ENCODE assay signal across 1 cellular context in the genomic region with DNA sequence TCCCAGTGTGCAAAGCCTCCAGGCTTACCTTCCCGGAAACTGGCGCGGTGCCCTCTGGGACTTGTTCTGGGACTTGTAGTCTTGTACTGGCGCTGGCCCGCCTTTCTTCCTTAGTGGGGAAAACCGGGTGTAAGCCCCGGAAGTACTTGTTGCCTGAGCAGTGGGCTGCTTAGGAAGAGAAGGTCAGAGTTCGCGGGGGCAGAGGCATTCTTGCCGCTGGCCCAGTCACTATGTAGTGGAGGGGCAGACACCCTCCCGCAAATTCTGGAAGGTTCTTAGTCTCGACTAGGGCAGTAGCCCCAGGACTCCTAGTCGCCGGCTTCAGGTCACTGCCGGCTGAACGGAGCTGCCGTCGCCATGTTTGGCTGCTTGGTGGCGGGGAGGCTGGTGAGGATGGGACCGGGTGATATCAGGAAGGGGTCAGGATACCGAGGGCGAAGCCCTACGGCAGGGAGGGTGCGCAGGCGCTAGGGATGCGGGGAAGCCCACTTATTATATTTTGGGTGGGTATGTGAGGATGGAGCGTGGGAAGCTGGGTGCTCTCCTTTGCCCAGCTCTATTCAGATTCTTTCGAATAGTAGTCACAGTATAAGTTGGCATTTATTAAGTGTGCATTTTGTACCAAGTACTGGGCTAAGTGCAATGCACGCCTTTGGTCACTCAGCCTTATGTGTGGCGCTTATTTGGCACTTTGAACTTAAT.
TF ChIP-seq lines count a peak whose summit lies in the region.

Gene HIKESHI, plus strand, starts transcription at position 149 of the 702 bp plus-strand sequence. Its CDS starts 209 bp downstream, at position 358.

TF ChIP-seq in HepG2, 621 proteins besides CTCF, POLR2A, EP300 and RAD21 (continued from another document and continues in another):
- TF ChIP-seq, protein P1, sequence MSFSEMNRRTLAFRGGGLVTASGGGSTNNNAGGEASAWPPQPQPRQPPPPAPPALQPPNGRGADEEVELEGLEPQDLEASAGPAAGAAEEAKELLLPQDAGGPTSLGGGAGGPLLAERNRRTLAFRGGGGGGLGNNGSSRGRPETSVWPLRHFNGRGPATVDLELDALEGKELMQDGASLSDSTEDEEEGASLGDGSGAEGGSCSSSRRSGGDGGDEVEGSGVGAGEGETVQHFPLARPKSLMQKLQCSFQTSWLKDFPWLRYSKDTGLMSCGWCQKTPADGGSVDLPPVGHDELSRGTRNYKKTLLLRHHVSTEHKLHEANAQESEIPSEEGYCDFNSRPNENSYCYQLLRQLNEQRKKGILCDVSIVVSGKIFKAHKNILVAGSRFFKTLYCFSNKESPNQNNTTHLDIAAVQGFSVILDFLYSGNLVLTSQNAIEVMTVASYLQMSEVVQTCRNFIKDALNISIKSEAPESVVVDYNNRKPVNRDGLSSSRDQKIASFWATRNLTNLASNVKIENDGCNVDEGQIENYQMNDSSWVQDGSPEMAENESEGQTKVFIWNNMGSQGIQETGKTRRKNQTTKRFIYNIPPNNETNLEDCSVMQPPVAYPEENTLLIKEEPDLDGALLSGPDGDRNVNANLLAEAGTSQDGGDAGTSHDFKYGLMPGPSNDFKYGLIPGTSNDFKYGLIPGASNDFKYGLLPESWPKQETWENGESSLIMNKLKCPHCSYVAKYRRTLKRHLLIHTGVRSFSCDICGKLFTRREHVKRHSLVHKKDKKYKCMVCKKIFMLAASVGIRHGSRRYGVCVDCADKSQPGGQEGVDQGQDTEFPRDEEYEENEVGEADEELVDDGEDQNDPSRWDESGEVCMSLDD (CRISPR knock-in tag; IDR thresholded peaks at IDR 0.05; ENCODE audit: borderline replicate concordance) = no peak
- TF ChIP-seq, protein P2, sequence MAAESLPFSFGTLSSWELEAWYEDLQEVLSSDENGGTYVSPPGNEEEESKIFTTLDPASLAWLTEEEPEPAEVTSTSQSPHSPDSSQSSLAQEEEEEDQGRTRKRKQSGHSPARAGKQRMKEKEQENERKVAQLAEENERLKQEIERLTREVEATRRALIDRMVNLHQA (CRISPR knock-in tag; IDR thresholded peaks at IDR 0.05) = no peak
- TF ChIP-seq MEIS1 (CRISPR knock-in tag; IDR thresholded peaks at IDR 0.05; ENCODE audit: borderline replicate concordance) = peak; percentile 75; the same call in 1 of the 2 replicates
- TF ChIP-seq ZNF768 (CRISPR knock-in tag; IDR thresholded peaks at IDR 0.05) = peak; percentile 60
- TF ChIP-seq ZNF83 (CRISPR knock-in tag; IDR thresholded peaks at IDR 0.05; ENCODE audit: borderline replicate concordance) = no peak
- TF ChIP-seq ZNF543 (CRISPR knock-in tag; IDR thresholded peaks at IDR 0.05) = peak; percentile 57; the same call in 1 of the 2 replicates
- peak; percentile 90; the same call in 1 of the 2 replicates for TF ChIP-seq TBP (CRISPR knock-in tag; IDR thresholded peaks at IDR 0.05)
- no peak for TF ChIP-seq REL (CRISPR knock-in tag; conservative IDR thresholded peaks at IDR 0.05)
- TF ChIP-seq ARNT2 (CRISPR knock-in tag; IDR thresholded peaks at IDR 0.05; ENCODE audit: low read depth) = peak; percentile 63; the same call in 1 of the 2 replicates
- TF ChIP-seq ARNT (IDR thresholded peaks at IDR 0.05) = no peak
- 0 out of 2 replicates have a peak, but pooled peaks have one; percentile 73 for TF ChIP-seq ZNF160 (CRISPR knock-in tag; IDR thresholded peaks at IDR 0.05)
- no peak for TF ChIP-seq ZSCAN9 (CRISPR knock-in tag; IDR thresholded peaks at IDR 0.05; ENCODE audit: borderline replicate concordance)
- TF ChIP-seq HNRNPL (IDR thresholded peaks at IDR 0.05; ENCODE audit: low read depth, low read length) = no peak
- TF ChIP-seq ZNF512B (CRISPR knock-in tag; IDR thresholded peaks at IDR 0.05; ENCODE audit: borderline replicate concordance) = no peak
- TF ChIP-seq, protein P3, sequence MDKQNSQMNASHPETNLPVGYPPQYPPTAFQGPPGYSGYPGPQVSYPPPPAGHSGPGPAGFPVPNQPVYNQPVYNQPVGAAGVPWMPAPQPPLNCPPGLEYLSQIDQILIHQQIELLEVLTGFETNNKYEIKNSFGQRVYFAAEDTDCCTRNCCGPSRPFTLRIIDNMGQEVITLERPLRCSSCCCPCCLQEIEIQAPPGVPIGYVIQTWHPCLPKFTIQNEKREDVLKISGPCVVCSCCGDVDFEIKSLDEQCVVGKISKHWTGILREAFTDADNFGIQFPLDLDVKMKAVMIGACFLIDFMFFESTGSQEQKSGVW (CRISPR knock-in tag; IDR thresholded peaks at IDR 0.05; ENCODE audit: borderline replicate concordance) = no peak
- no peak for TF ChIP-seq KLF6 (CRISPR knock-in tag; IDR thresholded peaks at IDR 0.05)
- TF ChIP-seq ZNF552 (CRISPR knock-in tag; IDR thresholded peaks at IDR 0.05; ENCODE audit: borderline replicate concordance) = no peak
- TF ChIP-seq GPBP1L1 (CRISPR knock-in tag; IDR thresholded peaks at IDR 0.05) = no peak
- TF ChIP-seq ARNTL (CRISPR knock-in tag; IDR thresholded peaks at IDR 0.05) = 0 out of 2 replicates have a peak, but pooled peaks have one; percentile 52
- TF ChIP-seq ISL2 (CRISPR knock-in tag; IDR thresholded peaks at IDR 0.05) = peak; percentile 53; the same call in 1 of the 2 replicates
- peak; percentile 85 for TF ChIP-seq ATF1 (CRISPR knock-in tag; IDR thresholded peaks at IDR 0.05)
- TF ChIP-seq, protein P4, sequence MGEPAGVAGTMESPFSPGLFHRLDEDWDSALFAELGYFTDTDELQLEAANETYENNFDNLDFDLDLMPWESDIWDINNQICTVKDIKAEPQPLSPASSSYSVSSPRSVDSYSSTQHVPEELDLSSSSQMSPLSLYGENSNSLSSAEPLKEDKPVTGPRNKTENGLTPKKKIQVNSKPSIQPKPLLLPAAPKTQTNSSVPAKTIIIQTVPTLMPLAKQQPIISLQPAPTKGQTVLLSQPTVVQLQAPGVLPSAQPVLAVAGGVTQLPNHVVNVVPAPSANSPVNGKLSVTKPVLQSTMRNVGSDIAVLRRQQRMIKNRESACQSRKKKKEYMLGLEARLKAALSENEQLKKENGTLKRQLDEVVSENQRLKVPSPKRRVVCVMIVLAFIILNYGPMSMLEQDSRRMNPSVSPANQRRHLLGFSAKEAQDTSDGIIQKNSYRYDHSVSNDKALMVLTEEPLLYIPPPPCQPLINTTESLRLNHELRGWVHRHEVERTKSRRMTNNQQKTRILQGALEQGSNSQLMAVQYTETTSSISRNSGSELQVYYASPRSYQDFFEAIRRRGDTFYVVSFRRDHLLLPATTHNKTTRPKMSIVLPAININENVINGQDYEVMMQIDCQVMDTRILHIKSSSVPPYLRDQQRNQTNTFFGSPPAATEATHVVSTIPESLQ (CRISPR knock-in tag; conservative IDR thresholded peaks at IDR 0.05) = no peak
- TF ChIP-seq, protein P5, sequence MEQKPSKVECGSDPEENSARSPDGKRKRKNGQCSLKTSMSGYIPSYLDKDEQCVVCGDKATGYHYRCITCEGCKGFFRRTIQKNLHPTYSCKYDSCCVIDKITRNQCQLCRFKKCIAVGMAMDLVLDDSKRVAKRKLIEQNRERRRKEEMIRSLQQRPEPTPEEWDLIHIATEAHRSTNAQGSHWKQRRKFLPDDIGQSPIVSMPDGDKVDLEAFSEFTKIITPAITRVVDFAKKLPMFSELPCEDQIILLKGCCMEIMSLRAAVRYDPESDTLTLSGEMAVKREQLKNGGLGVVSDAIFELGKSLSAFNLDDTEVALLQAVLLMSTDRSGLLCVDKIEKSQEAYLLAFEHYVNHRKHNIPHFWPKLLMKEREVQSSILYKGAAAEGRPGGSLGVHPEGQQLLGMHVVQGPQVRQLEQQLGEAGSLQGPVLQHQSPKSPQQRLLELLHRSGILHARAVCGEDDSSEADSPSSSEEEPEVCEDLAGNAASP (CRISPR knock-in tag; IDR thresholded peaks at IDR 0.05; ENCODE audit: borderline replicate concordance) = peak; percentile 15; the same call in 1 of the 2 replicates
- TF ChIP-seq HIC2 (CRISPR knock-in tag; IDR thresholded peaks at IDR 0.05; ENCODE audit: low read depth) = no peak
- peak; percentile 85 for TF ChIP-seq ZNF335 (CRISPR knock-in tag; IDR thresholded peaks at IDR 0.05)
- TF ChIP-seq NFYB (CRISPR knock-in tag; IDR thresholded peaks at IDR 0.05) = peak; percentile 89
- no peak for TF ChIP-seq ZNF746 (CRISPR knock-in tag; IDR thresholded peaks at IDR 0.05)
- TF ChIP-seq ZNF3 (CRISPR knock-in tag; IDR thresholded peaks at IDR 0.05) = no peak
- no peak for TF ChIP-seq ZNF709 (CRISPR knock-in tag; IDR thresholded peaks at IDR 0.05)
- peak; percentile 91; the same call in 1 of the 2 replicates for TF ChIP-seq HOXA5 (CRISPR knock-in tag; IDR thresholded peaks at IDR 0.05)
- TF ChIP-seq, protein P6, sequence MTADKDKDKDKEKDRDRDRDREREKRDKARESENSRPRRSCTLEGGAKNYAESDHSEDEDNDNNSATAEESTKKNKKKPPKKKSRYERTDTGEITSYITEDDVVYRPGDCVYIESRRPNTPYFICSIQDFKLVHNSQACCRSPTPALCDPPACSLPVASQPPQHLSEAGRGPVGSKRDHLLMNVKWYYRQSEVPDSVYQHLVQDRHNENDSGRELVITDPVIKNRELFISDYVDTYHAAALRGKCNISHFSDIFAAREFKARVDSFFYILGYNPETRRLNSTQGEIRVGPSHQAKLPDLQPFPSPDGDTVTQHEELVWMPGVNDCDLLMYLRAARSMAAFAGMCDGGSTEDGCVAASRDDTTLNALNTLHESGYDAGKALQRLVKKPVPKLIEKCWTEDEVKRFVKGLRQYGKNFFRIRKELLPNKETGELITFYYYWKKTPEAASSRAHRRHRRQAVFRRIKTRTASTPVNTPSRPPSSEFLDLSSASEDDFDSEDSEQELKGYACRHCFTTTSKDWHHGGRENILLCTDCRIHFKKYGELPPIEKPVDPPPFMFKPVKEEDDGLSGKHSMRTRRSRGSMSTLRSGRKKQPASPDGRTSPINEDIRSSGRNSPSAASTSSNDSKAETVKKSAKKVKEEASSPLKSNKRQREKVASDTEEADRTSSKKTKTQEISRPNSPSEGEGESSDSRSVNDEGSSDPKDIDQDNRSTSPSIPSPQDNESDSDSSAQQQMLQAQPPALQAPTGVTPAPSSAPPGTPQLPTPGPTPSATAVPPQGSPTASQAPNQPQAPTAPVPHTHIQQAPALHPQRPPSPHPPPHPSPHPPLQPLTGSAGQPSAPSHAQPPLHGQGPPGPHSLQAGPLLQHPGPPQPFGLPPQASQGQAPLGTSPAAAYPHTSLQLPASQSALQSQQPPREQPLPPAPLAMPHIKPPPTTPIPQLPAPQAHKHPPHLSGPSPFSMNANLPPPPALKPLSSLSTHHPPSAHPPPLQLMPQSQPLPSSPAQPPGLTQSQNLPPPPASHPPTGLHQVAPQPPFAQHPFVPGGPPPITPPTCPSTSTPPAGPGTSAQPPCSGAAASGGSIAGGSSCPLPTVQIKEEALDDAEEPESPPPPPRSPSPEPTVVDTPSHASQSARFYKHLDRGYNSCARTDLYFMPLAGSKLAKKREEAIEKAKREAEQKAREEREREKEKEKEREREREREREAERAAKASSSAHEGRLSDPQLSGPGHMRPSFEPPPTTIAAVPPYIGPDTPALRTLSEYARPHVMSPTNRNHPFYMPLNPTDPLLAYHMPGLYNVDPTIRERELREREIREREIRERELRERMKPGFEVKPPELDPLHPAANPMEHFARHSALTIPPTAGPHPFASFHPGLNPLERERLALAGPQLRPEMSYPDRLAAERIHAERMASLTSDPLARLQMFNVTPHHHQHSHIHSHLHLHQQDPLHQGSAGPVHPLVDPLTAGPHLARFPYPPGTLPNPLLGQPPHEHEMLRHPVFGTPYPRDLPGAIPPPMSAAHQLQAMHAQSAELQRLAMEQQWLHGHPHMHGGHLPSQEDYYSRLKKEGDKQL (CRISPR knock-in tag; IDR thresholded peaks at IDR 0.05; ENCODE audit: low read depth) = no peak
- TF ChIP-seq HCFC1 (IDR thresholded peaks at IDR 0.05; ENCODE audit: low read depth, low read length) = peak; percentile 98
- TF ChIP-seq, protein P7, sequence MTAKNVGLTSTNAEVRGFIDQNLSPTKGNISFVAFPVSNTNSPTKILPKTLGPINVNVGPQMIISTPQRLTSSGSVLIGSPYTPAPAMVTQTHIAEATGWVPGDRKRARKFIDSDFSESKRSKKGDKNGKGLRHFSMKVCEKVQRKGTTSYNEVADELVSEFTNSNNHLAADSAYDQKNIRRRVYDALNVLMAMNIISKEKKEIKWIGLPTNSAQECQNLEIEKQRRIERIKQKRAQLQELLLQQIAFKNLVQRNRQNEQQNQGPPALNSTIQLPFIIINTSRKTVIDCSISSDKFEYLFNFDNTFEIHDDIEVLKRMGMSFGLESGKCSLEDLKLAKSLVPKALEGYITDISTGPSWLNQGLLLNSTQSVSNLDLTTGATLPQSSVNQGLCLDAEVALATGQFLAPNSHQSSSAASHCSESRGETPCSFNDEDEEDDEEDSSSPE (CRISPR knock-in tag; IDR thresholded peaks at IDR 0.05) = peak; percentile 85
- TF ChIP-seq ZNF460 (CRISPR knock-in tag; IDR thresholded peaks at IDR 0.05; ENCODE audit: borderline replicate concordance) = no peak
- no peak for TF ChIP-seq ZNF30 (CRISPR knock-in tag; IDR thresholded peaks at IDR 0.05)
